In the genomic region with DNA sequence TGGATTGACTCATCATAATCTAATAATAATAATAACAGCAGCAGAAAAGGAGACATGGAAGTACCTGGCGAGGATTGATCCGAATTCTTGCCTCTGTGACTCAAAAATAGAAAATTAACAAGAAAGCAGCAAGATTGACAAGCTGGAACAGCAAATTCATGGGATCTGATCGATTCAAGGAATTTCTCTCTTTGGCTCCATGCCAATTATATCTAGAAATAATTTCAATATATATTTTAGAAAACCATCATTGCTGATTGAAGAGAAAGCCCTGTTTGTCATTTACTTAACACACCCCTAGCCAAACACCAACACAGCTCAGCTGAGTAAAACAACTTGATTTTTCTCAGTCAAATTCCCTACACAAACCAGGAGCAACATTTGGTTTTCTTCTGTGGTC, we compare ENCODE assay signal across 27 cellular contexts.
"Had no signal": no experiment of that assay in that cellular context is flagged by ENCODE, and none has a peak within 500 bp of the region (broad histone marks: within the 10 kb centered on the region; RNA-seq: fewer than 3 reads in every experiment).

No MANE protein-coding gene starts in this region.

- ATAC-seq: effector memory CD8-positive, alpha-beta T cell; esophagus mucosa; heart right ventricle; left cardiac atrium; left lung; left ventricle myocardium superior; lower lobe of right lung; mucosa of descending colon had no signal

- H3K9me3 Mint-ChIP-seq: effector memory CD8-positive, alpha-beta T cell; endodermal cell; mesothelial cell of epicardium had no signal

- H3K36me3 Mint-ChIP-seq: mesothelial cell of epicardium had no signal

- H3K27ac ChIP-seq: coronary artery, dorsolateral prefrontal cortex, epithelial cell of prostate, esophagus squamous epithelium, heart right ventricle, left lung, lower lobe of right lung had no signal

- H3K4me1 ChIP-seq: left lung, lower lobe of right lung had no signal

- H3K36me3 ChIP-seq: esophagus squamous epithelium, gastrocnemius medialis, heart right ventricle, left lung, lower lobe of right lung had no signal

- DNase-seq: dermis blood vessel endothelial cell; dorsolateral prefrontal cortex; effector CD4-positive, alpha-beta T cell; effector memory CD8-positive, alpha-beta T cell; endodermal cell; esophagus squamous epithelium; foreskin fibroblast; foreskin melanocyte; gastrocnemius medialis; glutamatergic neuron; head of caudate nucleus; heart right ventricle; hippocampal formation; left cardiac atrium; left lung; left ventricle myocardium superior; lower lobe of right lung; mesenchymal stem cell; mucosa of descending colon had no signal

- H3K27ac Mint-ChIP-seq: effector memory CD8-positive, alpha-beta T cell; endodermal cell; mesothelial cell of epicardium had no signal

- FAIRE-seq: colon, endometrium, islet of Langerhans, keratinocyte had no signal

- H3K4me3 Mint-ChIP-seq: effector memory CD8-positive, alpha-beta T cell; endodermal cell; mesothelial cell of epicardium had no signal

- H3K27me3 ChIP-seq: dorsolateral prefrontal cortex, esophagus squamous epithelium, gastrocnemius medialis, heart right ventricle, left lung had no signal

- H3K4me1 Mint-ChIP-seq: endodermal cell had no signal

- H3K9me3 ChIP-seq: esophagus squamous epithelium, gastrocnemius medialis, heart right ventricle, left lung, lower lobe of right lung, mucosa of descending colon had no signal

- H3K4me3 ChIP-seq: coronary artery, esophagus squamous epithelium, heart right ventricle, left lung, lower lobe of right lung, mucosa of descending colon had no signal
